Comparison of ENCODE assay signal across 8 cellular contexts in genomic region chr14:34843011-34843554, GRCh38. TPM values are rescaled to one million over a fixed set of nuclear protein-coding genes. Genes with fewer than 3 reads are reported as not detected.
A peak's percentile ranks its signal among the peaks of the same experiment; 100 is the strongest.
DNase-seq lines count a peak whose midpoint lies in the region; ATAC-seq and TF ChIP-seq lines count a peak whose summit lies in the region.

No MANE protein-coding gene starts in this region.

- no peak overlapping the region for H4K5ac ChIP-seq in H9 (ENCODE audit: insufficient read length, low read depth, low read length)

- H3K9me3 ChIP-seq in H9 (ENCODE audit: control insufficient read depth, low read depth, low read length) (no peaks in the 10 kb centered on the region), skeletal muscle tissue (ENCODE audit: control insufficient read depth in 3 of 3, low read length in 3 of 3) (no peaks in the 10 kb centered on the region)

- ATAC-seq in HG03521 (IDR thresholded peaks at IDR 0.05; ENCODE audit: unreplicated experiment) (no peak), GM19328 (IDR thresholded peaks at IDR 0.05; ENCODE audit: unreplicated experiment) (no peak)

- no peaks in the 10 kb centered on the region for H3K27me3 ChIP-seq in H9 (ENCODE audit: insufficient read depth, low read length)
- H3K27me3 ChIP-seq in skeletal muscle tissue (ENCODE audit: control insufficient read depth in 3 of 3, insufficient read depth in 3 of 3, low read length in 3 of 3): no peaks in the 10 kb centered on the region

- H3K4me1 Mint-ChIP-seq in CD14-positive monocyte (peaks cover 24% of the 10 kb centered on the region), H9 (peaks cover 2 to 9% of the 10 kb centered on the region in 2 experiments; a peak in 3 of 4 replicates), Calu3 (ENCODE audit: low read depth, unreplicated experiment) (peaks cover 8% of the 10 kb centered on the region)
- peaks cover 15% of the 10 kb centered on the region for H3K4me1 Mint-ChIP-seq in T-helper 2 cell treated with Interferon-gamma antibody and Interleukin-4, amounts not matched to agents 5 μg/mL and 100 μg/mL, for 36 hours (ENCODE audit: low read depth)

- no peak overlapping the region for H2BK15ac ChIP-seq in H9 (ENCODE audit: low read depth, low read length)

- no peak overlapping the region for H2BK20ac ChIP-seq in H9 (ENCODE audit: low read depth, low read length, poor library complexity, severe bottlenecking)

- H4K20me1 ChIP-seq in H9 (ENCODE audit: control insufficient read depth, insufficient read depth, insufficient read length): no peaks in the 10 kb centered on the region

- H3K27ac Mint-ChIP-seq in CD14-positive monocyte: peak overlapping the region; percentile 77 to 95 (median 92)
- H3K27ac Mint-ChIP-seq in H9: peak overlapping the region in 2 of 3 experiments; percentile 34 to 72; a peak in 4 of 7 replicates
- peak overlapping the region; percentile 52 for H3K27ac Mint-ChIP-seq in T-helper 2 cell treated with Interferon-gamma antibody and Interleukin-4, amounts not matched to agents 5 μg/mL and 100 μg/mL, for 36 hours
- no peak overlapping the region for H3K27ac Mint-ChIP-seq in Calu3 (ENCODE audit: unreplicated experiment)

- H4K91ac ChIP-seq in H9 (ENCODE audit: insufficient read length, low read depth, low read length): no peak overlapping the region

- TF ChIP-seq CTCF in CD14-positive monocyte (IDR thresholded peaks at IDR 0.05) (no peak), H9 (conservative IDR thresholded peaks at IDR 0.05) (no peak), fibroblast of mammary gland (conservative IDR thresholded peaks at IDR 0.05; ENCODE audit: control insufficient read depth, insufficient read depth, low read depth, low read length) (no peak), Calu3 (IDR thresholded peaks at IDR 0.05; ENCODE audit: unreplicated experiment) (no peak)

- H3K4me3 Mint-ChIP-seq in CD14-positive monocyte (peak overlapping the region in 1 of 2 donors; percentile 1), H9 (no peak overlapping the region), Calu3 (ENCODE audit: low read depth, unreplicated experiment) (no peak overlapping the region)
- no peak overlapping the region for H3K4me3 Mint-ChIP-seq in T-helper 2 cell treated with Interferon-gamma antibody and Interleukin-4, amounts not matched to agents 5 μg/mL and 100 μg/mL, for 36 hours

- H3K4me3 ChIP-seq in fibroblast of mammary gland (ENCODE audit: control insufficient read depth, low read depth, low read length) (no peak overlapping the region), skeletal muscle tissue (ENCODE audit: low read length in 3 of 3) (no peak overlapping the region)

- H3K79me1 ChIP-seq in H9 (ENCODE audit: insufficient read depth, low read depth, low read length, poor library complexity, severe bottlenecking): no peaks in the 10 kb centered on the region

- H3K23me2 ChIP-seq in H9 (ENCODE audit: insufficient read length, low read depth, low read length, poor library complexity, severe bottlenecking): no peaks in the 10 kb centered on the region

- H3K36me3 ChIP-seq in skeletal muscle tissue (ENCODE audit: control insufficient read depth in 3 of 3, insufficient read depth in 3 of 3, low read length in 3 of 3): no peaks in the 10 kb centered on the region

- H3K36me3 Mint-ChIP-seq in CD14-positive monocyte: peaks cover 18 to 51% of the 10 kb centered on the region in 2 donors
- H3K36me3 Mint-ChIP-seq in H9 (ENCODE audit: insufficient read depth in 1 of 3, low read depth in 3 of 3): peaks cover 0 to 6% (median 2%) of the 10 kb centered on the region in 3 experiments; a peak in 5 of 7 replicates
- peaks cover 35% of the 10 kb centered on the region for H3K36me3 Mint-ChIP-seq in T-helper 2 cell treated with Interferon-gamma antibody and Interleukin-4, amounts not matched to agents 5 μg/mL and 100 μg/mL, for 36 hours (ENCODE audit: low read depth)
- no peaks in the 10 kb centered on the region for H3K36me3 Mint-ChIP-seq in Calu3 (ENCODE audit: insufficient read depth, unreplicated experiment)

- no CpG with 5 or more reads among the region's 3 CpGs for WGBS in H9 (ENCODE audit: extremely low coverage, insufficient read length, low lambda C conversion rate)

- H3K9ac ChIP-seq in H9 (ENCODE audit: extremely low read depth, insufficient read length, low read length): no peak overlapping the region
- no peak overlapping the region for H3K9ac ChIP-seq in skeletal muscle tissue (ENCODE audit: low read depth in 1 of 3, low read length in 3 of 3)

- H2BK12ac ChIP-seq in H9 (ENCODE audit: insufficient read length, low read depth, low read length): no peak overlapping the region

- H3K27ac ChIP-seq in H9 (ENCODE audit: insufficient read length, low read depth, low read length) (no peak overlapping the region), skeletal muscle tissue (ENCODE audit: low read depth, low read length) (peak overlapping the region; percentile 9)

- no peak overlapping the region for H3K14ac ChIP-seq in H9 (ENCODE audit: insufficient read depth, low read length)

- DNase-seq in CD14-positive monocyte (ENCODE audit: low spot score): no peak
- DNase-seq in H9: no peak
- DNase-seq in T-helper 2 cell treated with Interferon-gamma antibody and Interleukin-4, amounts not matched to agents 5 μg/mL and 100 μg/mL, for 36 hours (ENCODE audit: low spot score): peak; percentile 25
- DNase-seq in fibroblast of mammary gland (ENCODE audit: low read depth): peak; percentile 89
- DNase-seq in Calu3: no peak

- no peak overlapping the region for H3T11ph ChIP-seq in H9 (ENCODE audit: low read length)

- H3K4me2 ChIP-seq in H9 (ENCODE audit: insufficient read depth, insufficient read length, low read length): no peak overlapping the region

- H3K27me3 Mint-ChIP-seq in CD14-positive monocyte (ENCODE audit: low read depth in 3 of 3) (no peaks in the 10 kb centered on the region), H9 (ENCODE audit: low read depth) (no peaks in the 10 kb centered on the region), Calu3 (ENCODE audit: unreplicated experiment) (no peaks in the 10 kb centered on the region)
- no peaks in the 10 kb centered on the region for H3K27me3 Mint-ChIP-seq in T-helper 2 cell treated with Interferon-gamma antibody and Interleukin-4, amounts not matched to agents 5 μg/mL and 100 μg/mL, for 36 hours (ENCODE audit: low read depth)

- H4K8ac ChIP-seq in H9 (replicated peaks; ENCODE audit: insufficient read length, low read depth, low read length): no peak overlapping the region

- H2BK5ac ChIP-seq in H9 (ENCODE audit: insufficient read length, low read length): no peak overlapping the region

- H3K9me3 Mint-ChIP-seq in CD14-positive monocyte (peaks cover 0 to 2% (median 0%) of the 10 kb centered on the region in 7 donors), H9 (no peaks in the 10 kb centered on the region), Calu3 (ENCODE audit: low read depth, unreplicated experiment) (no peaks in the 10 kb centered on the region)
- no peaks in the 10 kb centered on the region for H3K9me3 Mint-ChIP-seq in T-helper 2 cell treated with Interferon-gamma antibody and Interleukin-4, amounts not matched to agents 5 μg/mL and 100 μg/mL, for 36 hours

- no peak overlapping the region for H3K23ac ChIP-seq in H9 (ENCODE audit: insufficient read length, low read depth, low read length)

- H3K18ac ChIP-seq in H9 (ENCODE audit: insufficient read length, low read depth, low read length): no peak overlapping the region

- no peaks in the 10 kb centered on the region; the same call in 1 of the 2 replicates for H3K4me1 ChIP-seq in H9 (ENCODE audit: insufficient read depth, low read length)
- H3K4me1 ChIP-seq in skeletal muscle tissue (ENCODE audit: control insufficient read depth in 3 of 3, insufficient read depth in 3 of 3, low read length in 3 of 3): peaks cover 0 to 4% (median 4%) of the 10 kb centered on the region in 3 donors

- no peak overlapping the region for H2AK5ac ChIP-seq in H9 (ENCODE audit: insufficient read length, low read length)

- intact Hi-C loops in CD14-positive monocyte (cut with micrococcal nuclease) (no loop called here), Calu3 (cut with micrococcal nuclease; ENCODE audit: unreplicated experiment) (no loop called here)

- no peak overlapping the region for H2BK120ac ChIP-seq in H9 (ENCODE audit: low read depth, low read length, poor library complexity, severe bottlenecking)

- no peaks in the 10 kb centered on the region for H3K79me2 ChIP-seq in H9 (ENCODE audit: insufficient read depth, low read length)

- no TSS peak for BruUV-seq in Calu3 (replicated peaks; lab: Mats Ljungman, UMichigan)

- CTCF ChIA-PET in Calu3 (lab: Charles Lee): interaction anchor here (0.5 kb wide), 1 partner anchor 183 kb away, joined by 4 read pairs; no protein-coding TSS in a partner anchor

- no peak overlapping the region for H3K56ac ChIP-seq in H9 (ENCODE audit: insufficient read length, low read depth, low read length)

- no peak overlapping the region for H2AFZ ChIP-seq in H9 (ENCODE audit: low read length)

- H3K4ac ChIP-seq in H9 (ENCODE audit: low read depth, low read length): no peak overlapping the region

RNA-seq across cellular contexts. Expression of gene BAZ1A, which starts 32.1 kb away (rescaled TPM):
- 10 to 100 TPM in 1 of 2 donors, 1 to 10 TPM in 1; 7.3 to 12.7 TPM for polyA plus RNA-seq in CD14-positive monocyte
- total RNA-seq in H9 (2021): 17.8 and 19.2 TPM in 2 replicates
- total RNA-seq in skeletal muscle tissue: 19.3 TPM
- total RNA-seq in Calu3 (2022): 35.7 and 38.1 TPM in 2 replicates

Comparison
In these comparisons a context has a peak if more than half of its experiments do, and no peak if none do; other contexts are left out.
1. DNase-seq: peak in T-helper 2 cell treated with Interferon-gamma antibody and Interleukin-4, amounts not matched to agents 5 μg/mL and 100 μg/mL, for 36 hours (single experiment) and fibroblast of mammary gland (single experiment); none in CD14-positive monocyte (single experiment), H9 (single experiment) and Calu3 (single experiment).